6 cellular contexts compared by ENCODE assay signal in genomic region chr22:36271231-36271630, GRCh38. TPM values are rescaled to one million over a fixed set of nuclear protein-coding genes. Genes with fewer than 3 reads are reported as not detected.
DNase-seq lines count a peak whose midpoint lies in the region; ATAC-seq, FAIRE-seq and TF ChIP-seq lines count a peak whose summit lies in the region.
"Not testable (repeated sequence)": the region's sequence is repeated elsewhere in the genome, so short reads cannot be mapped to it uniquely, and the experiment has no call there.

No MANE protein-coding gene starts in this region.

- ATAC-seq in HepG2: peak; percentile 31; the same call in 2 of the 3 replicates

- not testable (repeated sequence) for TF ChIP-seq RAD21 in HepG2 (CRISPR knock-in tag; IDR thresholded peaks at IDR 0.05)

- not testable (repeated sequence) for H3K9me2 ChIP-seq in PC-9 (ENCODE audit: insufficient read depth)

- not testable (repeated sequence) for H3K4me3 ChIP-seq in PC-9; HepG2 (replicated peaks in 1 of 3; ENCODE audit: insufficient read depth in 1 of 3, low read depth in 2 of 3, low read length in 3 of 3); neuronal stem cell (ENCODE audit: low read length in 2 of 2); thyroid gland (replicated peaks in 1 of 3)

- H2BK15ac ChIP-seq in neuronal stem cell (ENCODE audit: low read length): not testable (repeated sequence)

- peak overlapping the region; percentile 41 for H3K4me2 ChIP-seq in PC-9
- H3K4me2 ChIP-seq in HepG2 (ENCODE audit: low read depth, low read length); neuronal stem cell (ENCODE audit: insufficient read depth, low read length, poor library complexity, severe bottlenecking): not testable (repeated sequence)

- not testable (repeated sequence) for H3K4me3 Mint-ChIP-seq in activated naive CD4-positive, alpha-beta T cell treated with anti-CD3 and anti-CD28 coated beads, Interleukin-2, amount 10 ng/mL, durations not matched to agents 7 days and 5 days

- not testable (repeated sequence) for H4K91ac ChIP-seq in neuronal stem cell (ENCODE audit: low read depth, low read length, poor library complexity)

- CTCF ChIA-PET in PC-9 (lab: Charles Lee); activated naive CD4-positive, alpha-beta T cell treated with anti-CD3 and anti-CD28 coated beads, Interleukin-2, amount 10 ng/mL, durations not matched to agents 7 days and 5 days (lab: Charles Lee); HepG2 (lab: Yijun Ruan, JAX; ENCODE audit: low intra/inter-chr PET ratio, low total read pairs): not testable (repeated sequence)

- not testable (repeated sequence) for H2BK5ac ChIP-seq in neuronal stem cell (ENCODE audit: low read length)

- H3K9ac ChIP-seq in HepG2 (ENCODE audit: insufficient read depth, low read depth, low read length); neuronal stem cell (ENCODE audit: low read depth, low read length, poor library complexity): not testable (repeated sequence)

- WGBS in HepG2 (ENCODE audit: low lambda C conversion rate): 100% methylated on average over 1 of the region's 7 CpGs
- WGBS in neuronal stem cell (ENCODE audit: extremely low coverage in 2 of 2, insufficient read length in 2 of 2, insufficient replicate concordance in 1 of 2), 2 donors: no CpG with 5 or more reads among the region's 7 CpGs
- 21 to 70% methylated on average over 7 of the region's 7 CpGs for WGBS in thyroid gland, 2 donors

- H2BK120ac ChIP-seq in neuronal stem cell (ENCODE audit: low read depth, low read length): not testable (repeated sequence)

- FAIRE-seq in HepG2 (lab: Jason Lieb, UNC): not testable (repeated sequence)

- H3K18ac ChIP-seq in neuronal stem cell (ENCODE audit: low read length): not testable (repeated sequence)

- not testable (repeated sequence) for TF ChIP-seq EP300 in HepG2 (IDR thresholded peaks at IDR 0.05; ENCODE audit: low read depth in 2 of 2, low read length in 2 of 2); HepG2 (CRISPR knock-in tag; IDR thresholded peaks at IDR 0.05; ENCODE audit: borderline replicate concordance)

- H3K27me3 ChIP-seq in PC-9 (ENCODE audit: insufficient read depth, low read depth); HepG2 (ENCODE audit: control insufficient read depth in 1 of 2, insufficient read depth in 2 of 2, low read length in 2 of 2); neuronal stem cell (ENCODE audit: control insufficient read depth in 3 of 3, insufficient read depth in 3 of 3, low read depth in 1 of 3, low read length in 3 of 3); thyroid gland: not testable (repeated sequence)

- not testable (repeated sequence) for H3F3A ChIP-seq in PC-9 (ENCODE audit: insufficient read depth, low read depth)

- H3K14ac ChIP-seq in neuronal stem cell (ENCODE audit: low read length): not testable (repeated sequence)

- H3K36me3 ChIP-seq in PC-9 (ENCODE audit: low read depth); HepG2 (replicated peaks in 1 of 2; ENCODE audit: control insufficient read depth in 1 of 2, insufficient read depth in 2 of 2, low read length in 2 of 2); neuronal stem cell (replicated peaks in 1 of 2; ENCODE audit: control insufficient read depth in 2 of 2, insufficient read depth in 2 of 2, low read length in 2 of 2); thyroid gland: not testable (repeated sequence)

- not testable (repeated sequence) for H3K79me2 ChIP-seq in PC-9 (ENCODE audit: low read depth); HepG2 (ENCODE audit: insufficient read depth, low read length)

- 0 out of 2 replicates have a peak overlapping the region, but pooled peaks have one; percentile 0 for H3K27ac ChIP-seq in PC-9
- H3K27ac ChIP-seq in HepG2 (ENCODE audit: extremely low read length, insufficient read depth, low read length); neuronal stem cell (replicated peaks; ENCODE audit: low read length); thyroid gland: not testable (repeated sequence)

- POLR2A ChIA-PET in PC-9 (lab: Charles Lee; ENCODE audit: unreplicated experiment): interaction anchor here (0.7 kb wide), 1 partner anchor 197 kb away, joined by 3 read pairs; no protein-coding TSS in a partner anchor
- POLR2A ChIA-PET in HepG2 (lab: Yijun Ruan, JAX): not testable (repeated sequence)

- TF ChIP-seq CTCF in PC-9 (conservative IDR thresholded peaks at IDR 0.05); HepG2 (CRISPR knock-in tag; IDR thresholded peaks at IDR 0.05); thyroid gland (IDR thresholded peaks at IDR 0.05): not testable (repeated sequence)

- H3K36me3 Mint-ChIP-seq in activated naive CD4-positive, alpha-beta T cell treated with anti-CD3 and anti-CD28 coated beads, Interleukin-2, amount 10 ng/mL, durations not matched to agents 7 days and 5 days: peaks cover 16% of the 10 kb centered on the region

- not testable (repeated sequence) for H3K23ac ChIP-seq in neuronal stem cell (ENCODE audit: low read depth, low read length, poor library complexity)

- H2AK5ac ChIP-seq in neuronal stem cell (ENCODE audit: low read depth, low read length): not testable (repeated sequence)

- H4K20me1 ChIP-seq in PC-9 (ENCODE audit: insufficient read depth); HepG2 (ENCODE audit: insufficient read depth, low read length): not testable (repeated sequence)

- peaks cover 15% of the 10 kb centered on the region for H3K4me1 Mint-ChIP-seq in activated naive CD4-positive, alpha-beta T cell treated with anti-CD3 and anti-CD28 coated beads, Interleukin-2, amount 10 ng/mL, durations not matched to agents 7 days and 5 days

- H3K9me3 ChIP-seq in PC-9 (ENCODE audit: insufficient read depth, low read depth); HepG2 (ENCODE audit: low read length); neuronal stem cell (replicated peaks in 1 of 2; ENCODE audit: control insufficient read depth in 2 of 2, insufficient read depth in 1 of 2, low read depth in 1 of 2, low read length in 2 of 2); thyroid gland: not testable (repeated sequence)

- H3K4me1 ChIP-seq in PC-9 (replicated peaks; ENCODE audit: insufficient read depth) (peaks cover 11% of the 10 kb centered on the region), HepG2 (ENCODE audit: insufficient read depth, low read length) (peaks cover 21% of the 10 kb centered on the region)
- H3K4me1 ChIP-seq in neuronal stem cell (ENCODE audit: control insufficient read depth in 2 of 2, insufficient read depth in 1 of 2, low read depth in 1 of 2, low read length in 2 of 2); thyroid gland: not testable (repeated sequence)

- TF ChIP-seq POLR2A in HepG2 (IDR thresholded peaks at IDR 0.05; ENCODE audit: insufficient read depth in 1 of 2, low read depth in 2 of 2, low read length in 2 of 2); thyroid gland (IDR thresholded peaks at IDR 0.05): not testable (repeated sequence)

- H3K27ac Mint-ChIP-seq in activated naive CD4-positive, alpha-beta T cell treated with anti-CD3 and anti-CD28 coated beads, Interleukin-2, amount 10 ng/mL, durations not matched to agents 7 days and 5 days: not testable (repeated sequence)

- TSS peak; percentile 23 for BruUV-seq in PC-9 (replicated peaks; lab: Mats Ljungman, UMichigan)
- BruUV-seq in HepG2 (replicated peaks; lab: Mats Ljungman, UMichigan): not testable (repeated sequence)

- H4K8ac ChIP-seq in neuronal stem cell (ENCODE audit: low read depth, low read length): not testable (repeated sequence)

- not testable (repeated sequence) for H3K9me3 Mint-ChIP-seq in activated naive CD4-positive, alpha-beta T cell treated with anti-CD3 and anti-CD28 coated beads, Interleukin-2, amount 10 ng/mL, durations not matched to agents 7 days and 5 days

- intact Hi-C loops in PC-9 (cut with micrococcal nuclease; ENCODE audit: unreplicated experiment): loop anchor here (10.0 kb wide), 1 partner anchor 646 kb away; no protein-coding TSS in a partner anchor
- intact Hi-C loops in HepG2 (cut with micrococcal nuclease; ENCODE audit: unreplicated experiment); thyroid gland (cut with DNase I): not testable (repeated sequence)
- intact Hi-C loops in posterior vena cava (cut with DNase I): loop anchor here (5.0 to 10.0 kb wide), 2 partner anchors 74 to 76 kb away; no protein-coding TSS in a partner anchor

- H3K4ac ChIP-seq in neuronal stem cell (ENCODE audit: low read length): not testable (repeated sequence)

- in situ Hi-C loops in HepG2 (cut with HindIII; ENCODE audit: extremely low pct_ligation_motif_present, low pct_unique_long_range_greater_than_20kb): not testable (repeated sequence)

- H3K79me1 ChIP-seq in neuronal stem cell (ENCODE audit: low read depth, low read length): not testable (repeated sequence)

- not testable (repeated sequence) for H3K27me3 Mint-ChIP-seq in activated naive CD4-positive, alpha-beta T cell treated with anti-CD3 and anti-CD28 coated beads, Interleukin-2, amount 10 ng/mL, durations not matched to agents 7 days and 5 days

- DNase-seq in PC-9 (peak in 1 of 2 experiments; percentile 32), posterior vena cava (ENCODE audit: low spot score) (peak; percentile 45), thyroid gland (peak; percentile 38 to 40)
- peak; percentile 17 for DNase-seq in activated naive CD4-positive, alpha-beta T cell treated with anti-CD3 and anti-CD28 coated beads, Interleukin-2, amount 10 ng/mL, durations not matched to agents 7 days and 5 days
- not testable (repeated sequence) for DNase-seq in HepG2 (ENCODE audit: low spot score); neuronal stem cell (ENCODE audit: low spot score)

- not testable (repeated sequence) for H2AFZ ChIP-seq in PC-9; HepG2 (ENCODE audit: low read length)
- H2AFZ ChIP-seq in neuronal stem cell (ENCODE audit: low read length): peak overlapping the region; percentile 56

- H2BK12ac ChIP-seq in neuronal stem cell (ENCODE audit: low read length): not testable (repeated sequence)

RNA-seq across cellular contexts. Expression of gene APOL1, which starts 18.3 kb away (rescaled TPM):
- total RNA-seq in PC-9 (2021) (27.0 and 33.0 TPM in 2 replicates), HepG2 (2016; rRNA removed; fragmentation: Illumina TruSeq; extraction: Trizol) (11.2 and 20.3 TPM in 2 replicates), posterior vena cava (10 to 100 TPM; 39.9 to 69.3 TPM), thyroid gland (10 to 100 TPM in 3 of 4 donors, 1 to 10 TPM in 1; 6.7 to 16.8 (median 11.0) TPM)
- total RNA-seq in HepG2 (2016; cell fraction: cytosol; rRNA removed; fragmentation: Illumina TruSeq; extraction: Trizol; ENCODE audit: low read depth): 2.3 and 2.8 TPM in 2 replicates
- total RNA-seq in HepG2 (2016; cell fraction: insoluble cytoplasmic fraction; rRNA removed; fragmentation: Illumina TruSeq; extraction: Trizol): 10.1 and 20.9 TPM in 2 replicates
- 3.2 and 3.4 TPM in 2 replicates for total RNA-seq in HepG2 (2016; cell fraction: membrane; rRNA removed; fragmentation: Illumina TruSeq; extraction: Trizol)
- 19.4 and 20.3 TPM in 2 replicates for total RNA-seq in HepG2 (2016; cell fraction: nucleus; rRNA removed; fragmentation: Illumina TruSeq; extraction: Trizol)
- 75.0 and 124 TPM in 2 replicates for polyA plus RNA-seq in HepG2 (2011; rRNA removed)
- 57.2 and 84.6 TPM in 2 replicates for polyA plus RNA-seq in HepG2 (2011; cell fraction: cytosol; rRNA removed)
- 110 and 144 TPM in 2 replicates for polyA plus RNA-seq in HepG2 (2011; cell fraction: nucleus; rRNA removed)
- polyA plus RNA-seq in HepG2 (2012): 126 and 159 TPM in 2 replicates
- polyA plus RNA-seq in HepG2 (2016; cell fraction: cytosol; fragmentation: Illumina TruSeq; extraction: Trizol; ENCODE audit: low read depth): 2.5 and 2.9 TPM in 2 replicates
- polyA plus RNA-seq in HepG2 (2016; cell fraction: insoluble cytoplasmic fraction; fragmentation: Illumina TruSeq; extraction: Trizol; ENCODE audit: low read depth): 12.0 and 13.0 TPM in 2 replicates
- 3.3 and 3.8 TPM in 2 replicates for polyA plus RNA-seq in HepG2 (2016; cell fraction: membrane; fragmentation: Illumina TruSeq; extraction: Trizol; ENCODE audit: low read depth)
- polyA plus RNA-seq in HepG2 (2016; cell fraction: nucleus; fragmentation: Illumina TruSeq; extraction: Trizol; ENCODE audit: insufficient read depth, low read depth): 37.3 and 42.3 TPM in 2 replicates
- 2.0 and 61.9 TPM in 2 replicates for polyA minus RNA-seq in HepG2 (2011; rRNA and poly(A)+ RNA removed; ENCODE audit: low replicate concordance)
- polyA minus RNA-seq in HepG2 (2011; cell fraction: cytosol; rRNA and poly(A)+ RNA removed): 61.5 and 88.3 TPM in 2 replicates
- polyA minus RNA-seq in HepG2 (2011; cell fraction: nucleus; rRNA and poly(A)+ RNA removed): 34.2 and 54.7 TPM in 2 replicates
- 0.06 TPM for polyA plus RNA-seq in neuronal stem cell (2013, experiment 1 of 2)
- 0.03 TPM for polyA plus RNA-seq in neuronal stem cell (2013, experiment 2 of 2)

RNA-seq across cellular contexts. Expression of gene APOL2, which starts 31.9 kb away (rescaled TPM):
- total RNA-seq in PC-9 (2021) (19.9 and 27.4 TPM in 2 replicates), HepG2 (2016; rRNA removed; fragmentation: Illumina TruSeq; extraction: Trizol) (28.7 and 34.3 TPM in 2 replicates), posterior vena cava (10 to 100 TPM; 50.5 to 54.4 TPM), thyroid gland (10 to 100 TPM; 31.1 to 45.6 (median 35.6) TPM)
- 2.5 and 3.6 TPM in 2 replicates for total RNA-seq in HepG2 (2016; cell fraction: cytosol; rRNA removed; fragmentation: Illumina TruSeq; extraction: Trizol; ENCODE audit: low read depth)
- 27.0 and 29.3 TPM in 2 replicates for total RNA-seq in HepG2 (2016; cell fraction: insoluble cytoplasmic fraction; rRNA removed; fragmentation: Illumina TruSeq; extraction: Trizol)
- total RNA-seq in HepG2 (2016; cell fraction: membrane; rRNA removed; fragmentation: Illumina TruSeq; extraction: Trizol): 8.2 and 9.0 TPM in 2 replicates
- total RNA-seq in HepG2 (2016; cell fraction: nucleus; rRNA removed; fragmentation: Illumina TruSeq; extraction: Trizol): 16.8 and 21.4 TPM in 2 replicates
- polyA plus RNA-seq in HepG2 (2011; rRNA removed): 51.2 and 94.4 TPM in 2 replicates
- polyA plus RNA-seq in HepG2 (2011; cell fraction: cytosol; rRNA removed): 53.4 and 72.6 TPM in 2 replicates
- polyA plus RNA-seq in HepG2 (2011; cell fraction: nucleus; rRNA removed): 195 and 245 TPM in 2 replicates
- polyA plus RNA-seq in HepG2 (2012): 58.3 and 88.7 TPM in 2 replicates
- 1.8 TPM in 2 replicates for polyA plus RNA-seq in HepG2 (2016; cell fraction: cytosol; fragmentation: Illumina TruSeq; extraction: Trizol; ENCODE audit: low read depth)
- polyA plus RNA-seq in HepG2 (2016; cell fraction: insoluble cytoplasmic fraction; fragmentation: Illumina TruSeq; extraction: Trizol; ENCODE audit: low read depth): 20.2 and 26.3 TPM in 2 replicates
- polyA plus RNA-seq in HepG2 (2016; cell fraction: membrane; fragmentation: Illumina TruSeq; extraction: Trizol; ENCODE audit: low read depth): 4.4 and 5.1 TPM in 2 replicates
- 31.6 and 34.2 TPM in 2 replicates for polyA plus RNA-seq in HepG2 (2016; cell fraction: nucleus; fragmentation: Illumina TruSeq; extraction: Trizol; ENCODE audit: insufficient read depth, low read depth)
- 34.5 and 120 TPM in 2 replicates for polyA minus RNA-seq in HepG2 (2011; rRNA and poly(A)+ RNA removed; ENCODE audit: low replicate concordance)
- 39.4 and 67.2 TPM in 2 replicates for polyA minus RNA-seq in HepG2 (2011; cell fraction: cytosol; rRNA and poly(A)+ RNA removed)
- polyA minus RNA-seq in HepG2 (2011; cell fraction: nucleus; rRNA and poly(A)+ RNA removed): 44.7 and 77.3 TPM in 2 replicates
- 4.3 TPM for polyA plus RNA-seq in neuronal stem cell (2013, experiment 1 of 2)
- polyA plus RNA-seq in neuronal stem cell (2013, experiment 2 of 2): 4.7 TPM
